27 cellular contexts compared by ENCODE assay signal in genomic region chr7:152122540-152122939, GRCh38.
"Had no signal": no experiment of that assay in that cellular context is flagged by ENCODE, and none has a peak within 500 bp of the region (broad histone marks: within the 10 kb centered on the region; RNA-seq: fewer than 3 reads in every experiment).

No MANE protein-coding gene starts in this region.

- H3K27me3 ChIP-seq: brain microvascular endothelial cell, dorsolateral prefrontal cortex had no signal

- H3K4me3 Mint-ChIP-seq: activated B cell treated with CpG ODN at 0.5 μM for 24 hours; activated CD8-positive, alpha-beta T cell treated with anti-CD3 and anti-CD28 coated beads for 36 hours; activated naive CD8-positive, alpha-beta T cell; central memory CD8-positive, alpha-beta T cell; dendritic cell treated with granulocyte-macrophage colony-stimulating factor and Interleukin-4, amounts not matched to agents 40 ng/mL and 50 ng/mL, for 4 days; endodermal cell had no signal

- H3K27ac Mint-ChIP-seq: activated B cell treated with CpG ODN at 0.5 μM for 24 hours; activated naive CD8-positive, alpha-beta T cell; dendritic cell treated with granulocyte-macrophage colony-stimulating factor and Interleukin-4, amounts not matched to agents 40 ng/mL and 50 ng/mL, for 4 days; endodermal cell had no signal

- ATAC-seq: activated CD4-positive, CD25-positive, alpha-beta regulatory T cell treated with anti-CD3 and anti-CD28 coated beads, Interleukin-2, amount 50 U/mL, for 24 hours; activated CD8-positive, alpha-beta T cell treated with anti-CD3 and anti-CD28 coated beads for 36 hours; esophagus mucosa had no signal

- DNase-seq: activated B cell treated with CpG ODN at 0.5 μM for 24 hours; activated CD4-positive, alpha-beta T cell treated with anti-CD3 and anti-CD28 coated beads for 48 hours; activated CD4-positive, alpha-beta T cell treated with anti-CD3 and anti-CD28 coated beads, Interleukin-2, amount 50 U/mL, for 1 hour; activated CD4-positive, alpha-beta T cell treated with anti-CD3 and anti-CD28 coated beads, Interleukin-2, amount 50 U/mL, for 48 hours; activated CD8-positive, alpha-beta memory T cell treated with anti-CD3 and anti-CD28 coated beads for 24 hours; activated CD8-positive, alpha-beta T cell treated with anti-CD3 and anti-CD28 coated beads for 36 hours; activated effector memory CD4-positive, alpha-beta T cell treated with Interleukin-2 at 50 U/mL for 16 hours; activated gamma-delta T cell treated with Interleukin-2 at 50 U/mL for 16 hours; activated naive CD4-positive, alpha-beta T cell treated with anti-CD3 and anti-CD28 coated beads, Interleukin-2, amount 50 U/mL, for 16 hours; activated naive CD4-positive, alpha-beta T cell treated with Interleukin-2 at 50 U/mL for 16 hours; activated T-cell treated with anti-CD3 and anti-CD28 coated beads, Interleukin-2, amount 50 U/mL, for 48 hours; amniotic stem cell; anterior cingulate cortex; brain microvascular endothelial cell; dorsolateral prefrontal cortex; effector memory CD4-positive, alpha-beta T cell; endodermal cell; foreskin fibroblast; head of caudate nucleus; T1000; WERI-Rb-1 had no signal

- H3K27ac ChIP-seq: brain microvascular endothelial cell, coronary artery, dorsolateral prefrontal cortex, WERI-Rb-1 had no signal

- H3K9me3 Mint-ChIP-seq: dendritic cell treated with granulocyte-macrophage colony-stimulating factor and Interleukin-4, amounts not matched to agents 40 ng/mL and 50 ng/mL, for 4 days had no signal

- H3K4me1 Mint-ChIP-seq: activated B cell treated with CpG ODN at 0.5 μM for 24 hours, endodermal cell had no signal

- H3K27me3 Mint-ChIP-seq: activated B cell treated with CpG ODN at 0.5 μM for 24 hours; activated CD8-positive, alpha-beta T cell treated with anti-CD3 and anti-CD28 coated beads for 36 hours; activated naive CD8-positive, alpha-beta T cell; central memory CD8-positive, alpha-beta T cell; dendritic cell treated with granulocyte-macrophage colony-stimulating factor and Interleukin-4, amounts not matched to agents 40 ng/mL and 50 ng/mL, for 4 days had no signal

- H3K4me3 ChIP-seq: coronary artery, dorsolateral prefrontal cortex had no signal
